In genomic region chr19:18850560-18851375, GRCh38 we compare ENCODE assay signal across 1 cellular context.
TF ChIP-seq lines count a peak whose summit lies in the region.

No MANE protein-coding gene starts in this region.

TF ChIP-seq in K562, 482 proteins besides CTCF, POLR2A, EP300 and RAD21:
- TF ChIP-seq CHD4 (IDR thresholded peaks at IDR 0.05; ENCODE audit: insufficient read depth, insufficient replicate concordance, low read depth, low read length, poor library complexity, severe bottlenecking) (no peak), POLR2G (IDR thresholded peaks at IDR 0.05; ENCODE audit: low read depth, low read length) (peak; percentile 45; the same call in 1 of the 2 replicates), HMG20B (CRISPR knock-in tag; IDR thresholded peaks at IDR 0.05) (no peak)
